In the genomic region with DNA sequence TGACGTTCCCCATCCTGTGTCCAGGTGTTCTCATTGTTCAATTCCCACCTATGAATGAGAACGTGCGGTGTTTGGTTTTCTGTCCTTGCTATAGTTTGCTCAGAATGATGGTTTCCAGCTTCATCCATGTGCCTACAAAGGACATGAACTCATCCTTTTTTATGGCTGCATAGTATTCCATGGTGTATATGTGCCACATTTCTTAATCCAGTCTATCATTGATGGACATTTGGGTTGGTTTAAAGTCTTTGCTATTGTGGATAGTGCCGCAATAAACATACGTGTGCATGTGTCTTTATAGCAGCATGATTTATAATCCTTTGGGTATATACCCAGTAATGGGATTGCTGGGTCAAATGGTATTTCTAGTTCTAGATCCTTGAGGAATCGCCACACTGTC, we compare ENCODE assay signal across 11 cellular contexts. TPM values are rescaled to one million over a fixed set of nuclear protein-coding genes. Genes with fewer than 3 reads are reported as not detected.
"Had no signal": no experiment of that assay in that cellular context is flagged by ENCODE, and none has a peak within 500 bp of the region (broad histone marks: within the 10 kb centered on the region; RNA-seq: fewer than 3 reads in every experiment).

No MANE protein-coding gene starts in this region.

RNA-seq across cellular contexts. Expression of gene CTXND2, which starts 41.8 kb away (rescaled TPM):
- total RNA-seq: OCI-LY7, PC-3, PC-9, Peyer's patch, Right ventricle myocardium inferior, Right ventricle myocardium superior, RPMI7951, SJCRH30, SJSA1, SK-MEL-5 had no signal
- polyA plus RNA-seq: SK-N-SH had no signal

RNA-seq across cellular contexts. Expression of gene ANXA9, which starts 53.3 kb away (rescaled TPM):
- total RNA-seq: Right ventricle myocardium inferior, Right ventricle myocardium superior, RPMI7951, SJCRH30, SJSA1 had no signal
